ENCODE assay signal across 18 cellular contexts in genomic region chr19:42276284-42276683, GRCh38. TPM values are rescaled to one million over a fixed set of nuclear protein-coding genes. Genes with fewer than 3 reads are reported as not detected.
DNase-seq lines count a peak whose midpoint lies in the region; ATAC-seq, FAIRE-seq and TF ChIP-seq lines count a peak whose summit lies in the region.
"Had no signal": no experiment of that assay in that cellular context is flagged by ENCODE, and none has a peak within 500 bp of the region (broad histone marks: within the 10 kb centered on the region; RNA-seq: fewer than 3 reads in every experiment).

No MANE protein-coding gene starts in this region.

- TF ChIP-seq CTCF in RWPE2 (IDR thresholded peaks at IDR 0.05; ENCODE audit: poor library complexity, severe bottlenecking) (no peak), gastrocnemius medialis (IDR thresholded peaks at IDR 0.05 in 4 of 5, conservative IDR thresholded peaks at IDR 0.05 in 1 of 5) (no peak)

- H3K4me3 ChIP-seq in RWPE2 (ENCODE audit: severe bottlenecking), result no peak overlapping the region
- no peak overlapping the region for H3K4me3 ChIP-seq in gastrocnemius medialis
- H3K4me3 ChIP-seq: testis had no signal

- peak overlapping the region; percentile 15 for H3K4me3 Mint-ChIP-seq in activated CD4-positive, alpha-beta T cell treated with anti-CD3 and anti-CD28 coated beads, Interleukin-2, amount 10 ng/mL, durations not matched to agents 24 days and 14 days
- peak overlapping the region; percentile 25 for H3K4me3 Mint-ChIP-seq in dendritic cell treated with granulocyte-macrophage colony-stimulating factor and Interleukin-4, amounts not matched to agents 40 ng/mL and 50 ng/mL, for 4 days
- H3K4me3 Mint-ChIP-seq: H9 had no signal

- peaks cover 42% of the 10 kb centered on the region for H3K4me1 Mint-ChIP-seq in activated CD4-positive, alpha-beta T cell treated with anti-CD3 and anti-CD28 coated beads, Interleukin-2, amount 10 ng/mL, durations not matched to agents 24 days and 14 days
- H3K4me1 Mint-ChIP-seq in dendritic cell treated with granulocyte-macrophage colony-stimulating factor and Interleukin-4, amounts not matched to agents 40 ng/mL and 50 ng/mL, for 4 days (ENCODE audit: low read depth), result peaks cover 73% of the 10 kb centered on the region

- no peaks in the 10 kb centered on the region for H3K27me3 Mint-ChIP-seq in activated CD4-positive, alpha-beta T cell treated with anti-CD3 and anti-CD28 coated beads, Interleukin-2, amount 10 ng/mL, durations not matched to agents 24 days and 14 days
- no peaks in the 10 kb centered on the region for H3K27me3 Mint-ChIP-seq in dendritic cell treated with granulocyte-macrophage colony-stimulating factor and Interleukin-4, amounts not matched to agents 40 ng/mL and 50 ng/mL, for 4 days

- H3K9me3 ChIP-seq in RWPE2 (ENCODE audit: severe bottlenecking), result no peaks in the 10 kb centered on the region
- H3K9me3 ChIP-seq in gastrocnemius medialis, result no peaks in the 10 kb centered on the region
- H3K9me3 ChIP-seq: testis had no signal

- H3K27me3 ChIP-seq in RWPE2 (ENCODE audit: insufficient read depth, poor library complexity, severe bottlenecking), result no peaks in the 10 kb centered on the region
- no peaks in the 10 kb centered on the region for H3K27me3 ChIP-seq in gastrocnemius medialis
- H3K27me3 ChIP-seq: testis had no signal

- no peaks in the 10 kb centered on the region for H3K9me3 Mint-ChIP-seq in activated CD4-positive, alpha-beta T cell treated with anti-CD3 and anti-CD28 coated beads, Interleukin-2, amount 10 ng/mL, durations not matched to agents 24 days and 14 days
- no peaks in the 10 kb centered on the region for H3K9me3 Mint-ChIP-seq in dendritic cell treated with granulocyte-macrophage colony-stimulating factor and Interleukin-4, amounts not matched to agents 40 ng/mL and 50 ng/mL, for 4 days
- H3K9me3 Mint-ChIP-seq: H9 had no signal

- peaks cover 33% of the 10 kb centered on the region for H3K4me1 ChIP-seq in RWPE2 (ENCODE audit: insufficient read depth, poor library complexity, severe bottlenecking)
- H3K4me1 ChIP-seq in gastrocnemius medialis, result peaks cover 53 to 67% of the 10 kb centered on the region in 2 donors

- H3K27ac Mint-ChIP-seq in activated CD4-positive, alpha-beta T cell treated with anti-CD3 and anti-CD28 coated beads, Interleukin-2, amount 10 ng/mL, durations not matched to agents 24 days and 14 days, result peak overlapping the region; percentile 48
- peak overlapping the region; percentile 28 for H3K27ac Mint-ChIP-seq in dendritic cell treated with granulocyte-macrophage colony-stimulating factor and Interleukin-4, amounts not matched to agents 40 ng/mL and 50 ng/mL, for 4 days

- TF ChIP-seq POLR2A in gastrocnemius medialis (IDR thresholded peaks at IDR 0.05) (no peak), GM12892 (IDR thresholded peaks at IDR 0.05; ENCODE audit: low read depth, low read length) (no peak)

- intact Hi-C loops in activated CD4-positive, alpha-beta T cell treated with anti-CD3 and anti-CD28 coated beads, Interleukin-2, amount 10 ng/mL, durations not matched to agents 24 days and 14 days (cut with micrococcal nuclease), result no loop called here
- intact Hi-C loops in dendritic cell treated with granulocyte-macrophage colony-stimulating factor and Interleukin-4, amounts not matched to agents 40 ng/mL and 50 ng/mL, for 4 days (cut with micrococcal nuclease), result no loop called here
- intact Hi-C loops in gastrocnemius medialis (cut with DNase I; ENCODE audit: low total_unique reads), result no loop called here

- H3K36me3 ChIP-seq in RWPE2 (ENCODE audit: low read depth), result peaks cover 33% of the 10 kb centered on the region
- H3K36me3 ChIP-seq in gastrocnemius medialis, result peaks cover 0 to 33% of the 10 kb centered on the region in 2 donors

- in situ Hi-C loops in gastrocnemius medialis (cut with MboI; ENCODE audit: low sequenced_read_pairs in 4 of 4), result no loop called here

- H3K27ac ChIP-seq in RWPE2 (ENCODE audit: poor library complexity, severe bottlenecking) (peak overlapping the region; percentile 97), gastrocnemius medialis (peak overlapping the region in 3 of 4 donors; percentile 95 to 97 (median 95))
- H3K27ac ChIP-seq: testis had no signal

- DNase-seq in activated CD4-positive, alpha-beta T cell treated with anti-CD3 and anti-CD28 coated beads, Interleukin-2, amount 10 ng/mL, durations not matched to agents 24 days and 14 days, result no peak
- DNase-seq in activated CD4-positive, alpha-beta T cell treated with anti-CD3 and anti-CD28 coated beads, Interleukin-2, amount 50 U/mL, for 4 hours, result no peak
- DNase-seq in RWPE2 (ENCODE audit: low spot score) (no peak), gastrocnemius medialis (no peak), NCI-H187 treated with DMSO at 0.1 percent for 48 hours (lab: John Stamatoyannopoulos, UW) (no peak), GM12892 (ENCODE audit: insufficient read length) (no peak)
- no peak for DNase-seq in central memory CD4-positive, alpha-beta T cell
- DNase-seq: activated CD4-positive, alpha-beta T cell treated with anti-CD3 and anti-CD28 coated beads, Interleukin-2, amount 50 U/mL, for 1 hour; DMS153; H9; hypothalamus; NCI-H1417; testis had no signal

- ATAC-seq in RWPE2 (ENCODE audit: low read depth) (no peak), gastrocnemius medialis (no peak)
- ATAC-seq: HepG2 had no signal

- FAIRE-seq in GM12892 (lab: Jason Lieb, UNC), result no peak
- FAIRE-seq: endometrium, HepG2 had no signal

- H3K36me3 Mint-ChIP-seq in activated CD4-positive, alpha-beta T cell treated with anti-CD3 and anti-CD28 coated beads, Interleukin-2, amount 10 ng/mL, durations not matched to agents 24 days and 14 days (ENCODE audit: low read depth), result peaks cover 31% of the 10 kb centered on the region
- peaks cover 74% of the 10 kb centered on the region for H3K36me3 Mint-ChIP-seq in dendritic cell treated with granulocyte-macrophage colony-stimulating factor and Interleukin-4, amounts not matched to agents 40 ng/mL and 50 ng/mL, for 4 days (ENCODE audit: low read depth)

RNA-seq across cellular contexts. Expression of gene CIC, which starts 7.2 kb away (rescaled TPM):
- 61.2 and 65.6 TPM in 2 replicates for total RNA-seq in activated CD4-positive, alpha-beta T cell treated with anti-CD3 and anti-CD28 coated beads, Interleukin-2, amount 10 ng/mL, durations not matched to agents 24 days and 14 days
- 10 to 100 TPM; 15.2 to 52.2 (median 41.5) TPM for total RNA-seq in gastrocnemius medialis
- 6.1 TPM for polyA plus RNA-seq in GM12892 (2012; ENCODE audit: missing spikeins)

RNA-seq across cellular contexts. Expression of gene ERF, which starts 21.4 kb away (rescaled TPM):
- 71.6 and 82.3 TPM in 2 replicates for total RNA-seq in activated CD4-positive, alpha-beta T cell treated with anti-CD3 and anti-CD28 coated beads, Interleukin-2, amount 10 ng/mL, durations not matched to agents 24 days and 14 days
- total RNA-seq in gastrocnemius medialis, result 10 to 100 TPM; 14.0 to 26.7 (median 14.8) TPM
- 10.6 TPM for polyA plus RNA-seq in GM12892 (2012; ENCODE audit: missing spikeins)

RNA-seq across cellular contexts. Expression of gene PRR19, which starts 25.6 kb away (rescaled TPM):
- 1.3 and 1.6 TPM in 2 replicates for total RNA-seq in activated CD4-positive, alpha-beta T cell treated with anti-CD3 and anti-CD28 coated beads, Interleukin-2, amount 10 ng/mL, durations not matched to agents 24 days and 14 days
- total RNA-seq in gastrocnemius medialis, result not detected
- polyA plus RNA-seq in GM12892 (2012; ENCODE audit: missing spikeins), result not detected
- total RNA-seq: mesenteric fat pad had no signal
- polyA plus RNA-seq: aorta had no signal

RNA-seq across cellular contexts. Expression of gene PAFAH1B3, which starts 26.1 kb away (rescaled TPM):
- total RNA-seq in activated CD4-positive, alpha-beta T cell treated with anti-CD3 and anti-CD28 coated beads, Interleukin-2, amount 10 ng/mL, durations not matched to agents 24 days and 14 days, result 49.1 and 50.4 TPM in 2 replicates
- total RNA-seq in gastrocnemius medialis, result 10 to 100 TPM in 1 of 4 donors, 1 to 10 TPM in 3; 1.7 to 30.7 (median 5.1) TPM
- 26.5 TPM for polyA plus RNA-seq in GM12892 (2012; ENCODE audit: missing spikeins)

RNA-seq across cellular contexts. Expression of gene GSK3A, which starts 33.9 kb away (rescaled TPM):
- total RNA-seq in activated CD4-positive, alpha-beta T cell treated with anti-CD3 and anti-CD28 coated beads, Interleukin-2, amount 10 ng/mL, durations not matched to agents 24 days and 14 days, result 50.7 and 52.6 TPM in 2 replicates
- total RNA-seq in gastrocnemius medialis, result 10 to 100 TPM; 24.2 to 48.0 (median 40.1) TPM
- polyA plus RNA-seq in GM12892 (2012; ENCODE audit: missing spikeins), result 21.9 TPM
